ENCODE assay signal across 8 cellular contexts in the genomic region with DNA sequence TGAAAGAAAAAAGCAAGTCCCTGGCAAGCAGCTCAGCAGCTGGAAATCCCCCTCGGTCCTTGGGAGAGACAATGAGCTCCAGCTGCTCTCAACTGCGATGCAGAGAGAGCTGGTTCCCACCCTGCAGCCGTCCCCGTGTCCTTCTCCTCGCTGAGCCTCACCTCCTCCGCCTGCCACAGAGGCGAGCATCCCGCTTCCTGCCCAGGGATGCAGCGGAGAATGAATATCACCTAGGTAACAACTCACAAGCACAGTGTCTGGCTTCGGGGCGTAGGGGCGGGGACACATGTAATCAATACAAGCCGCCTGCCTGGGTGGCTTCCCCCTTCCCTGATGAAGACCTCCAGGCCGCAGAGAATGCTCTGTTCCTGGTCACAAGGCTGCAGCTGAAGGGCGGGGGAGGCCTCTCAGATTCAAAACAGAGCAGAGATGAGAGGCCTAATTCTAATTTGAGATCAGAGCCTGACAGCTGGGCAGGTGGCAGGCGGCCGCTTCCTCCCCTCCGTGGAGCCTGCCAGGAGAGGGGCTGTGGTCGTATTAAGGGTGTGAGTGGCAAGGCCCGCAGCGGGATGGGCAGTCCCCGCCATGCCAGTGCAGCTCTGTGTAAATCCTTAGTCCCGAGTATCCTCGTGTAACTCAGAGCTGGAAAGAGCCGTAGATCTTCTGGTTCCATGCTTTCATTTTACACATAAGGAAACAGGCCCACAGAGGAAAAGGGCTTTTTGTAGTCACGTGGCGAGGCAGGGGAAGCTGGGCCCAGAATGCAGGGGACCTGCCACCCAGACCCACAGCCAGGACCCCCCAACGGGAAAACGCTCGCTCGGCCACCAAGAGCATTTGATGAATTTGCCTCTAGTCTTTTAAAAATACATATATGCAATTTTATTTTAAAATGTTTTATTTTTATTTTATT. TPM values are rescaled to one million over a fixed set of nuclear protein-coding genes. Genes with fewer than 3 reads are reported as not detected.
DNase-seq lines count a peak whose midpoint lies in the region; ATAC-seq and TF ChIP-seq lines count a peak whose summit lies in the region.

No MANE protein-coding gene starts in this region.

- H3K36me3 ChIP-seq in fibroblast of lung (ENCODE audit: control insufficient read depth, insufficient read depth, low read length) (no peaks in the 10 kb centered on the region), skeletal muscle satellite cell (ENCODE audit: insufficient read depth, low read length) (no peaks in the 10 kb centered on the region)

- no peaks in the 10 kb centered on the region for H3K79me2 ChIP-seq in fibroblast of lung (ENCODE audit: control insufficient read depth, insufficient read depth, low read length)

- H4K20me1 ChIP-seq in fibroblast of lung (ENCODE audit: control insufficient read depth, extremely low read depth, insufficient read depth, low read length): no peaks in the 10 kb centered on the region

- no peak for TF ChIP-seq CTCF in fibroblast of lung (conservative IDR thresholded peaks at IDR 0.05 in 1 of 2, IDR thresholded peaks at IDR 0.05 in 1 of 2; ENCODE audit: low read depth in 1 of 2, low read length in 2 of 2)

- peak; percentile 32 for ATAC-seq in HG03039 (IDR thresholded peaks at IDR 0.05; ENCODE audit: unreplicated experiment)

- no peaks in the 10 kb centered on the region for H3K27me3 ChIP-seq in fibroblast of lung (ENCODE audit: control insufficient read depth, insufficient read depth, low read length)
- H3K27me3 ChIP-seq in skeletal muscle satellite cell (ENCODE audit: control insufficient read depth, insufficient read depth, low read length): peaks cover 7% of the 10 kb centered on the region

- peak overlapping the region; percentile 46 for H2AFZ ChIP-seq in fibroblast of lung (ENCODE audit: low read length)

- H3K4me1 ChIP-seq in fibroblast of lung (ENCODE audit: control insufficient read depth, extremely low read depth, insufficient read depth, low read length) (no peaks in the 10 kb centered on the region), skeletal muscle satellite cell (ENCODE audit: control insufficient read depth, insufficient read depth, low read length) (no peaks in the 10 kb centered on the region)

- H3K9ac ChIP-seq in fibroblast of lung (ENCODE audit: insufficient read depth, low read length) (no peak overlapping the region), skeletal muscle satellite cell (ENCODE audit: low read depth, low read length) (no peak overlapping the region)

- no peaks in the 10 kb centered on the region for H3K9me3 ChIP-seq in fibroblast of lung (ENCODE audit: control insufficient read depth, insufficient read depth, low read depth, low read length)
- H3K9me3 ChIP-seq in skeletal muscle satellite cell (replicated peaks; ENCODE audit: low read length): no peaks in the 10 kb centered on the region

- H3K4me3 ChIP-seq in fibroblast of lung (replicated peaks in 1 of 4; ENCODE audit: control extremely low read depth in 1 of 4, insufficient read depth in 1 of 4, low read depth in 3 of 4, low read length in 4 of 4) (no peak overlapping the region), skeletal muscle satellite cell (ENCODE audit: low read length) (no peak overlapping the region)

- H3K27ac ChIP-seq in fibroblast of lung (ENCODE audit: insufficient read depth, low read length): no peak overlapping the region

- H3K4me2 ChIP-seq in fibroblast of lung (ENCODE audit: extremely low read depth, insufficient read depth, low read length) (peak overlapping the region; percentile 44), skeletal muscle satellite cell (ENCODE audit: low read length) (peak overlapping the region; percentile 40)

- DNase-seq in SHP77 (lab: John Stamatoyannopoulos, UW) (peak; percentile 33 to 39), SHP77 treated with DMSO at 0.1 percent for 48 hours (lab: John Stamatoyannopoulos, UW) (no peak), NCI-H69 (lab: John Stamatoyannopoulos, UW) (peak; percentile 59), fibroblast of lung (ENCODE audit: low read depth in 2 of 2) (no peak), DMS114 treated with DMSO at 0.1 percent for 48 hours (lab: John Stamatoyannopoulos, UW; ENCODE audit: unreplicated experiment) (no peak)
- no peak for DNase-seq in activated CD4-positive, alpha-beta T cell treated with anti-CD3 and anti-CD28 coated beads, Interleukin-2, amount 50 U/mL, for 4 hours

RNA-seq across cellular contexts. Expression of a gene that starts 24.3 kb away (rescaled TPM):
- not detected in 2 replicates for total RNA-seq in fibroblast of lung
- not detected in 2 replicates for polyA plus RNA-seq in fibroblast of lung
- polyA plus RNA-seq in fibroblast of lung (2012): not detected in 2 replicates
- polyA minus RNA-seq in fibroblast of lung (ENCODE audit: low replicate concordance): not detected in 2 replicates
- not detected in 2 replicates for total RNA-seq in skeletal muscle satellite cell (2012; rRNA removed)

RNA-seq across cellular contexts. Expression of a gene that starts 29.4 kb away (rescaled TPM):
- not detected in 2 replicates for total RNA-seq in fibroblast of lung
- not detected in 2 replicates for polyA plus RNA-seq in fibroblast of lung
- polyA plus RNA-seq in fibroblast of lung (2012): 3.3 and 6.1 TPM in 2 replicates
- not detected in 2 replicates for polyA minus RNA-seq in fibroblast of lung (ENCODE audit: low replicate concordance)
- not detected in 2 replicates for total RNA-seq in skeletal muscle satellite cell (2012; rRNA removed)

Comparison
In these comparisons a context has a peak if more than half of its experiments do, and no peak if none do; other contexts are left out.
1. DNase-seq: peak in SHP77 (2 of 2) and NCI-H69 (single experiment); none in SHP77 treated with DMSO at 0.1 percent for 48 hours (single experiment), fibroblast of lung (0 of 2), DMS114 treated with DMSO at 0.1 percent for 48 hours (single experiment) and activated CD4-positive, alpha-beta T cell treated with anti-CD3 and anti-CD28 coated beads, Interleukin-2, amount 50 U/mL, for 4 hours (0 of 2).